7 cellular contexts compared by ENCODE assay signal in genomic region chrX:129957241-129958099, GRCh38. TPM values are rescaled to one million over a fixed set of nuclear protein-coding genes. Genes with fewer than 3 reads are reported as not detected.
DNase-seq lines count a peak whose midpoint lies in the region; ATAC-seq, FAIRE-seq and TF ChIP-seq lines count a peak whose summit lies in the region.

No MANE protein-coding gene starts in this region.

- H3K27ac ChIP-seq in HUES48 (ENCODE audit: low read depth, low read length) = no peak overlapping the region

- ATAC-seq in GM21423 (IDR thresholded peaks at IDR 0.05; ENCODE audit: unreplicated experiment) = peak; percentile 66

- DNase-seq in GF-D8 (lab: John Stamatoyannopoulos, UW) (peak; percentile 69), SK-N-DZ (ENCODE audit: low spot score) (peak; percentile 57), bronchial epithelial cell (ENCODE audit: low read depth) (no peak), kidney epithelial cell (ENCODE audit: low read depth) (no peak)
- peak; percentile 22 for DNase-seq in stimulated activated CD8-positive, alpha-beta memory T cell treated with anti-CD3 and anti-CD28 coated beads, Interleukin-12 subunit alpha, Interleukin-12 subunit beta, amount 100 ng/mL, for 4 hours (ENCODE audit: low read depth)

- peaks cover 22% of the 10 kb centered on the region for H3K4me1 ChIP-seq in HUES48 (ENCODE audit: control insufficient read depth, insufficient read depth, low read length)

- no peaks in the 10 kb centered on the region; the same call in 1 of the 2 replicates for H3K9me3 ChIP-seq in HUES48 (ENCODE audit: control insufficient read depth, insufficient read depth, low read length)

- H3K4me3 ChIP-seq in HUES48 (ENCODE audit: low read depth, low read length) (peak overlapping the region; percentile 75), bronchial epithelial cell (ENCODE audit: low read depth, low read length) (peak overlapping the region; percentile 36), kidney epithelial cell (ENCODE audit: low read depth, low read length) (peak overlapping the region; percentile 17)

- H3K27me3 ChIP-seq in HUES48 (ENCODE audit: control insufficient read depth, insufficient read depth, low read length) (peaks cover 96% of the 10 kb centered on the region), bronchial epithelial cell (ENCODE audit: control insufficient read depth, insufficient read depth, low read length) (no peaks in the 10 kb centered on the region), kidney epithelial cell (ENCODE audit: control insufficient read depth, insufficient read depth, low read length) (no peaks in the 10 kb centered on the region)

- H3K9ac ChIP-seq in HUES48 (ENCODE audit: low read depth, low read length) = no peak overlapping the region

- no peak for FAIRE-seq in bronchial epithelial cell (lab: Jason Lieb, UNC)

- no peak for TF ChIP-seq CTCF in bronchial epithelial cell (IDR thresholded peaks at IDR 0.05; ENCODE audit: insufficient read depth, low read length, severe bottlenecking)
- TF ChIP-seq CTCF in kidney epithelial cell (IDR thresholded peaks at IDR 0.05; ENCODE audit: insufficient read depth, low read length, poor library complexity, severe bottlenecking) = no peak

- no peaks in the 10 kb centered on the region for H3K36me3 ChIP-seq in HUES48 (ENCODE audit: control insufficient read depth, insufficient read depth, low read length)
- H3K36me3 ChIP-seq in bronchial epithelial cell (ENCODE audit: control insufficient read depth, insufficient read depth, low read length) = no peaks in the 10 kb centered on the region
- no peaks in the 10 kb centered on the region for H3K36me3 ChIP-seq in kidney epithelial cell (ENCODE audit: control insufficient read depth, insufficient read depth, low read length)

RNA-seq across cellular contexts. Expression of gene BCORL1, which starts 25.0 kb away (rescaled TPM):
- polyA plus RNA-seq in SK-N-DZ (2014; cell fraction: cytosol; rRNA removed) = 1.1 and 2.1 TPM in 2 replicates
- 1.3 and 1.7 TPM in 2 replicates for polyA plus RNA-seq in SK-N-DZ (2014; cell fraction: nucleus; rRNA removed)
- total RNA-seq in bronchial epithelial cell (1.1 and 1.4 TPM in 2 replicates), kidney epithelial cell (4.8 and 5.8 TPM in 2 replicates)

RNA-seq across cellular contexts. Expression of gene UTP14A, which starts 51.5 kb away (rescaled TPM):
- 18.3 and 21.0 TPM in 2 replicates for polyA plus RNA-seq in SK-N-DZ (2014; cell fraction: cytosol; rRNA removed)
- polyA plus RNA-seq in SK-N-DZ (2014; cell fraction: nucleus; rRNA removed) = 12.2 and 18.3 TPM in 2 replicates
- total RNA-seq in bronchial epithelial cell = 14.0 and 14.7 TPM in 2 replicates
- 17.6 and 21.6 TPM in 2 replicates for total RNA-seq in kidney epithelial cell

Comparison
In these comparisons a context has a peak if more than half of its experiments do, and no peak if none do; other contexts are left out.
1. DNase-seq: peak in GF-D8 (single experiment), SK-N-DZ (single experiment) and stimulated activated CD8-positive, alpha-beta memory T cell treated with anti-CD3 and anti-CD28 coated beads, Interleukin-12 subunit alpha, Interleukin-12 subunit beta, amount 100 ng/mL, for 4 hours (single experiment); none in bronchial epithelial cell (single experiment) and kidney epithelial cell (single experiment).
2. H3K4me3 ChIP-seq: peak in every context shown above with its lines; median percentile 75 in HUES48; 36 in bronchial epithelial cell; 17 in kidney epithelial cell.